In the genomic region with DNA sequence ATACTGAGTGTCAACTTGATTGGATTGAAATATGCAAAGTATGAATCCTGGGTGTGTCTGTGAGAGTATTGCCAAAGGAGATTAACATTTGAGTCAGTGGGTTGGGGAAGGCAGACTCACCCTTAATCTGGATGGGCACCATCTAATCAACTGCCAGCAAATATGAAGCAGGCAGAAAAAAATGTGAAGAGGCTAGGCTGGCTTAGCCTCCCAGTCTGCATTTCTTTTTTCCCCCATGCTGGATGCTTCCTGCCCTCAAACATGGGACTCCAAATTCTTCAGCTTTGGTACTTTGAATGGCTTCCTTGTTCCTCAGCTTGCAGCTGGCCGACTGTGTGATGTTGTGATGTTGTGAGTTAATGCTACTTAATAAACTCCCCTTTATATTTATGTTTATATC, we compare ENCODE assay signal across 17 cellular contexts.
"Had no signal": no experiment of that assay in that cellular context is flagged by ENCODE, and none has a peak within 500 bp of the region (broad histone marks: within the 10 kb centered on the region; RNA-seq: fewer than 3 reads in every experiment).

No MANE protein-coding gene starts in this region.

- H3K27ac ChIP-seq: cardiac muscle cell, gastroesophageal sphincter, tibial artery, vagina had no signal

- H3K9me3 Mint-ChIP-seq: stimulated activated effector memory CD8-positive, alpha-beta T cell treated with anti-CD3 and anti-CD28 coated beads, Interleukin-12 subunit alpha, Interleukin-12 subunit beta, amount 100 ng/mL, for 72 hours had no signal

- H3K9me3 ChIP-seq: vagina had no signal

- H3K27me3 ChIP-seq: cardiac muscle cell, gastroesophageal sphincter, tibial artery, vagina had no signal

- H3K4me1 ChIP-seq: gastroesophageal sphincter, tibial artery, vagina had no signal

- H3K27ac Mint-ChIP-seq: activated CD8-positive, alpha-beta memory T cell treated with anti-CD3 and anti-CD28 coated beads, Interleukin-2, amount 10 ng/mL, durations not matched to agents 7 days and 5 days; activated naive CD8-positive, alpha-beta T cell; activated T-cell treated with anti-CD3 and anti-CD28 coated beads, Interleukin-2, amount 50 U/mL, for 24 hours; stimulated activated effector memory CD8-positive, alpha-beta T cell treated with anti-CD3 and anti-CD28 coated beads, Interleukin-12 subunit alpha, Interleukin-12 subunit beta, amount 100 ng/mL, for 72 hours had no signal

- H3K4me3 Mint-ChIP-seq: activated CD8-positive, alpha-beta memory T cell treated with anti-CD3 and anti-CD28 coated beads, Interleukin-2, amount 10 ng/mL, durations not matched to agents 7 days and 5 days; activated naive CD8-positive, alpha-beta T cell; activated T-cell treated with anti-CD3 and anti-CD28 coated beads, Interleukin-2, amount 50 U/mL, for 24 hours; neural crest cell; stimulated activated effector memory CD8-positive, alpha-beta T cell treated with anti-CD3 and anti-CD28 coated beads, Interleukin-12 subunit alpha, Interleukin-12 subunit beta, amount 100 ng/mL, for 72 hours had no signal

- H3K27me3 Mint-ChIP-seq: activated CD8-positive, alpha-beta memory T cell treated with anti-CD3 and anti-CD28 coated beads, Interleukin-2, amount 10 ng/mL, durations not matched to agents 7 days and 5 days; activated naive CD8-positive, alpha-beta T cell; activated T-cell treated with anti-CD3 and anti-CD28 coated beads, Interleukin-2, amount 50 U/mL, for 24 hours had no signal

- ATAC-seq: activated CD8-positive, alpha-beta memory T cell treated with anti-CD3 and anti-CD28 coated beads, Interleukin-2, amount 10 ng/mL, durations not matched to agents 7 days and 5 days; gastroesophageal sphincter; left ventricle myocardium superior; right cardiac atrium; stimulated activated effector memory CD8-positive, alpha-beta T cell treated with anti-CD3 and anti-CD28 coated beads, Interleukin-12 subunit alpha, Interleukin-12 subunit beta, amount 100 ng/mL, for 72 hours had no signal

- H3K4me3 ChIP-seq: cardiac muscle cell, gastroesophageal sphincter, smooth muscle cell, tibial artery, vagina had no signal

- H3K4me1 Mint-ChIP-seq: activated CD8-positive, alpha-beta memory T cell treated with anti-CD3 and anti-CD28 coated beads, Interleukin-2, amount 10 ng/mL, durations not matched to agents 7 days and 5 days; stimulated activated effector memory CD8-positive, alpha-beta T cell treated with anti-CD3 and anti-CD28 coated beads, Interleukin-12 subunit alpha, Interleukin-12 subunit beta, amount 100 ng/mL, for 72 hours had no signal

- H3K36me3 Mint-ChIP-seq: activated CD8-positive, alpha-beta memory T cell treated with anti-CD3 and anti-CD28 coated beads, Interleukin-2, amount 10 ng/mL, durations not matched to agents 7 days and 5 days; activated naive CD8-positive, alpha-beta T cell; stimulated activated effector memory CD8-positive, alpha-beta T cell treated with anti-CD3 and anti-CD28 coated beads, Interleukin-12 subunit alpha, Interleukin-12 subunit beta, amount 100 ng/mL, for 72 hours had no signal

- H3K4me2 ChIP-seq: smooth muscle cell had no signal

- H3K36me3 ChIP-seq: cardiac muscle cell, gastroesophageal sphincter, tibial artery, vagina had no signal

- DNase-seq: activated CD4-positive, alpha-beta T cell treated with anti-CD3 and anti-CD28 coated beads for 1 hour; activated CD4-positive, alpha-beta T cell treated with anti-CD3 and anti-CD28 coated beads, Interleukin-2, amount 50 U/mL, for 48 hours; activated CD8-positive, alpha-beta memory T cell treated with anti-CD3 and anti-CD28 coated beads, Interleukin-2, amount 10 ng/mL, durations not matched to agents 7 days and 5 days; activated effector memory CD4-positive, alpha-beta T cell treated with anti-CD3 and anti-CD28 coated beads, Interleukin-2, amount 50 U/mL, for 16 hours; activated T-cell treated with anti-CD3 and anti-CD28 coated beads, Interleukin-2, amount 50 U/mL, for 24 hours; anterior cingulate cortex; left ventricle myocardium superior; mesendoderm; right cardiac atrium; tibial artery had no signal
